20 cellular contexts compared by ENCODE assay signal in genomic region chr2:225479386-225479785, GRCh38.
"Had no signal": no experiment of that assay in that cellular context is flagged by ENCODE, and none has a peak within 500 bp of the region (broad histone marks: within the 10 kb centered on the region; RNA-seq: fewer than 3 reads in every experiment).

No MANE protein-coding gene starts in this region.

- H3K9me3 ChIP-seq: gastrocnemius medialis, heart left ventricle, pancreas, right atrium auricular region, suprapubic skin had no signal

- H3K27me3 ChIP-seq: dorsolateral prefrontal cortex, gastrocnemius medialis, heart left ventricle, hepatocyte, pancreas, suprapubic skin had no signal

- H3K79me2 ChIP-seq: hepatocyte had no signal

- DNase-seq: dorsolateral prefrontal cortex; effector CD4-positive, alpha-beta T cell; foreskin fibroblast; gastrocnemius medialis; heart left ventricle; kidney; natural killer cell; occipital lobe; pancreas; stimulated activated naive B cell treated with anti-CD40 and anti-IgM and Interleukin-4, amounts not matched to agents 10 μg/mL and 1 μg/mL and 100 μg/mL, for 72 hours; trophoblast cell had no signal

- ATAC-seq: esophagus mucosa; gastrocnemius medialis; heart left ventricle; left lobe of liver; natural killer cell; pancreas; sciatic nerve; stimulated activated naive B cell treated with anti-CD40 and anti-IgM and Interleukin-4, amounts not matched to agents 10 μg/mL and 1 μg/mL and 100 μg/mL, for 72 hours had no signal

- H2AFZ ChIP-seq: hepatocyte had no signal

- H3K4me3 ChIP-seq: dorsolateral prefrontal cortex, gastrocnemius medialis, heart left ventricle, hepatocyte, lung, pancreas, right atrium auricular region, suprapubic skin had no signal

- H3K4me2 ChIP-seq: hepatocyte had no signal

- H3K4me1 ChIP-seq: gastrocnemius medialis, heart left ventricle, right atrium auricular region, suprapubic skin had no signal

- H3K36me3 ChIP-seq: gastrocnemius medialis, heart left ventricle, pancreas, right atrium auricular region, suprapubic skin had no signal

- H3K27ac ChIP-seq: dorsolateral prefrontal cortex, epithelial cell of prostate, gastrocnemius medialis, heart left ventricle, hepatocyte, pancreas, right atrium auricular region, suprapubic skin had no signal

- FAIRE-seq: colon, kidney, pancreas had no signal
